ENCODE assay signal across 18 cellular contexts in genomic region chr13:109272595-109273325, GRCh38.
A peak's percentile ranks its signal among the peaks of the same experiment; 100 is the strongest.
DNase-seq lines count a peak whose midpoint lies in the region; ATAC-seq and TF ChIP-seq lines count a peak whose summit lies in the region.
"Had no signal": no experiment of that assay in that cellular context is flagged by ENCODE, and none has a peak within 500 bp of the region (broad histone marks: within the 10 kb centered on the region; RNA-seq: fewer than 3 reads in every experiment).

No MANE protein-coding gene starts in this region.

- no peaks in the 10 kb centered on the region for H3K27me3 ChIP-seq in HUES6 (ENCODE audit: control insufficient read depth, insufficient read depth, low read length)
- H3K27me3 ChIP-seq in foreskin keratinocyte, result no peaks in the 10 kb centered on the region
- no peaks in the 10 kb centered on the region for H3K27me3 ChIP-seq in upper lobe of left lung
- H3K27me3 ChIP-seq: right atrium auricular region, testis had no signal

- peaks cover 45% of the 10 kb centered on the region for H3K4me1 ChIP-seq in HUES6 (ENCODE audit: control insufficient read depth, insufficient read depth, low read length)
- peaks cover 23% of the 10 kb centered on the region for H3K4me1 ChIP-seq in foreskin keratinocyte
- peaks cover 0 to 8% (median 3%) of the 10 kb centered on the region in 4 donors for H3K4me1 ChIP-seq in upper lobe of left lung

- TF ChIP-seq CTCF in foreskin keratinocyte (conservative IDR thresholded peaks at IDR 0.05) (no peak), upper lobe of left lung (IDR thresholded peaks at IDR 0.05) (no peak)

- peak overlapping the region; percentile 33 for H3K9ac ChIP-seq in HUES6 (ENCODE audit: low read length)

- TF ChIP-seq EP300 in upper lobe of left lung (IDR thresholded peaks at IDR 0.05), result no peak

- DNase-seq in amniotic epithelial cell (ENCODE audit: low read depth) (peak; percentile 49), foreskin keratinocyte (no peak), upper lobe of left lung (no peak), NCI-H2227 treated with DMSO at 0.1 percent for 48 hours (lab: John Stamatoyannopoulos, UW) (no peak), NCI-H69 (lab: John Stamatoyannopoulos, UW) (no peak), putamen (ENCODE audit: low spot score) (no peak)
- DNase-seq: activated CD4-positive, alpha-beta T cell treated with anti-CD3 and anti-CD28 coated beads for 48 hours; activated naive CD4-positive, alpha-beta T cell treated with anti-CD3 and anti-CD28 coated beads, Interleukin-2, amount 50 U/mL, for 16 hours; DND-41; NCI-H1105; NCI-H2171 treated with DMSO at 0.1 percent for 48 hours; nephron progenitor cell; stimulated activated CD4-positive, alpha-beta T cell treated with anti-CD3 and anti-CD28 coated beads, Interleukin-2, amount 100 ng/mL, for 48 hours; stimulated activated CD8-positive, alpha-beta memory T cell treated with anti-CD3 and anti-CD28 coated beads, Interleukin-4, amount 100 ng/mL, for 48 hours; testis had no signal

- no peaks in the 10 kb centered on the region for H3K9me3 ChIP-seq in HUES6 (ENCODE audit: control insufficient read depth, insufficient read depth, low read depth, low read length)
- H3K9me3 ChIP-seq in upper lobe of left lung, result no peaks in the 10 kb centered on the region
- H3K9me3 ChIP-seq: right atrium auricular region, testis had no signal

- TF ChIP-seq POLR2A in upper lobe of left lung (IDR thresholded peaks at IDR 0.05), result no peak

- 74 to 78% methylated on average over 6 of the region's 6 CpGs for WGBS in upper lobe of left lung, 2 donors

- ATAC-seq in foreskin keratinocyte (no peak), upper lobe of left lung (ENCODE audit: low FRiP score in 2 of 2) (no peak)

- H3K27ac ChIP-seq in HUES6 (ENCODE audit: low read depth, low read length), result peak overlapping the region; percentile 8; the same call in 1 of the 2 replicates
- H3K27ac ChIP-seq in foreskin keratinocyte, result peak overlapping the region; percentile 85
- H3K27ac ChIP-seq in upper lobe of left lung, result peak overlapping the region in 3 of 4 donors; percentile 11 to 56 (median 36)
- H3K27ac ChIP-seq: testis had no signal

- H3K36me3 ChIP-seq in HUES6 (ENCODE audit: control insufficient read depth, insufficient read depth, low read length) (peaks cover 6% of the 10 kb centered on the region; the same call in 1 of the 2 replicates), upper lobe of left lung (no peaks in the 10 kb centered on the region)
- H3K36me3 ChIP-seq: right atrium auricular region had no signal

- H3K4me3 ChIP-seq in HUES6 (ENCODE audit: low read depth, low read length), result peak overlapping the region; percentile 45; the same call in 1 of the 2 replicates
- H3K4me3 ChIP-seq in upper lobe of left lung, result no peak overlapping the region
- H3K4me3 ChIP-seq: lung, testis had no signal

Comparison
In these comparisons a context has a peak if more than half of its experiments do, and no peak if none do; other contexts are left out.
1. H3K27ac ChIP-seq: peak in every context shown above with its lines; median percentile 85 in foreskin keratinocyte; 36 in upper lobe of left lung; 8 in HUES6.